In the genomic region with DNA sequence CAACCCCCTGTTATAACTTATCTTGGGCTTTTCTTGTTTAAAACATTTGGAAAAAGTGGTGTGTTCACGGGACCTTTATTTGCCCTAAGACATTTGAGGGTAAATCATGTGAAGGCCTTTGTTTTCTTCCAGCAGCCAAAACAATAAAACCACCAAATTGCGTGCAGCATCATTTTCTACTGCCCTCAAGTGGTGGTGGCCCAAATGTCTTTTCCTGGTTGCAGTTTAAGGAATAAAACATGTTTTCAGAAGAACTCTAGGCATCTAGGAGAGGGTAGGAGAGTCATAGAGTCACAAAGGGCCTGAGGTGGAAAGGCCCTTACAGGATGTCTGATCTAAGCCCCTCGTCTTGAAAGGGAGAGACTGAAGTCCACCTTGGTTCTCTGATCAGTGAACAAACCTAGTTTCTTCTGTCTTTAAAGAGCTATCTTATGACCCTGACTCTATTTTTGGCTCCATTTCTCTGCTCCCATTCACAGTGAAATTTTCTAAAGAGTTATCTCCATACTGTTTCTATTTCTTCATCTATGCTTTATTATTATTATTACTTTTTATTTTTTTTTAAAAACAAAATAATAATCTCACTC, we compare ENCODE assay signal across 8 cellular contexts. TPM values are rescaled to one million over a fixed set of nuclear protein-coding genes. Genes with fewer than 3 reads are reported as not detected.
DNase-seq lines count a peak whose midpoint lies in the region; ATAC-seq lines count a peak whose summit lies in the region.

No MANE protein-coding gene starts in this region.

- H3K4me3 Mint-ChIP-seq in naive B cell: no peak overlapping the region

- ATAC-seq in esophagus mucosa (peak; percentile 35), naive B cell (ENCODE audit: low read depth in 2 of 2) (peak; percentile 37 to 40), GM19452 (IDR thresholded peaks at IDR 0.05; ENCODE audit: unreplicated experiment) (no peak), GM18907 (IDR thresholded peaks at IDR 0.05; ENCODE audit: unreplicated experiment) (no peak)

- H3K36me3 Mint-ChIP-seq in naive B cell: no peaks in the 10 kb centered on the region

- peak overlapping the region in 1 of 6 donors; percentile 55 for H3K27ac Mint-ChIP-seq in naive B cell

- in situ Hi-C loops in ACHN (cut with HindIII; ENCODE audit: low pct_ligation_motif_present, low pct_unique_long_range_greater_than_20kb, low sequenced_read_pairs): no loop called here

- no peaks in the 10 kb centered on the region for H3K9me3 Mint-ChIP-seq in naive B cell

- DNase-seq in ACHN (peak; percentile 46), GM04504 (ENCODE audit: low read depth) (peak; percentile 53), NCI-H1105 treated with DMSO at 0.1 percent for 48 hours (lab: John Stamatoyannopoulos, UW) (peak; percentile 27), naive B cell (no peak)
- DNase-seq in activated CD4-positive, alpha-beta T cell treated with anti-CD3 and anti-CD28 coated beads for 48 hours: peak; percentile 34

- H3K27me3 Mint-ChIP-seq in naive B cell: no peaks in the 10 kb centered on the region

- peaks cover 0 to 14% (median 0%) of the 10 kb centered on the region in 3 donors for H3K4me1 Mint-ChIP-seq in naive B cell

RNA-seq across cellular contexts. Expression of a gene that starts 16.0 kb away (rescaled TPM):
- total RNA-seq in esophagus mucosa: 33.1 TPM
- polyA plus RNA-seq in naive B cell (ENCODE audit: low read depth in 6 of 6): 10 to 100 TPM; 40.6 to 76.5 (median 67.9) TPM

Comparison
In these comparisons a context has a peak if more than half of its experiments do, and no peak if none do; other contexts are left out.
1. ATAC-seq: peak in esophagus mucosa (single experiment) and naive B cell (2 of 2); none in GM19452 (single experiment) and GM18907 (single experiment).